20 cellular contexts compared by ENCODE assay signal in genomic region chr22:44311855-44312170, GRCh38. TPM values are rescaled to one million over a fixed set of nuclear protein-coding genes. Genes with fewer than 3 reads are reported as not detected.
DNase-seq lines count a peak whose midpoint lies in the region; ATAC-seq, FAIRE-seq and TF ChIP-seq lines count a peak whose summit lies in the region.
"Had no signal": no experiment of that assay in that cellular context is flagged by ENCODE, and none has a peak within 500 bp of the region (broad histone marks: within the 10 kb centered on the region; RNA-seq: fewer than 3 reads in every experiment).

No MANE protein-coding gene starts in this region.

- DNase-seq in BJ (ENCODE audit: low read depth) (peak; percentile 53), RCC 7860 (ENCODE audit: low spot score) (peak; percentile 63), fibroblast of lung (ENCODE audit: low read depth in 2 of 2) (peak; percentile 15 to 77), osteocyte (ENCODE audit: extremely low spot score, unreplicated experiment) (no peak), BE2C (no peak), NCI-H510A (lab: John Stamatoyannopoulos, UW) (no peak)
- no peak for DNase-seq in activated T-cell treated with anti-CD3 and anti-CD28 coated beads, Interleukin-2, amount 50 U/mL, for 24 hours
- DNase-seq: activated CD8-positive, alpha-beta memory T cell treated with anti-CD3 and anti-CD28 coated beads for 24 hours; activated naive CD4-positive, alpha-beta T cell treated with Interleukin-2 at 50 U/mL for 16 hours; erythroblast; midbrain; NCI-H2081 treated with DMSO at 0.1 percent for 48 hours; SJCRH30 had no signal

- no peak overlapping the region for H3K9ac ChIP-seq in fibroblast of lung (ENCODE audit: insufficient read depth, low read length)
- H3K9ac ChIP-seq: BLaER1 treated with 17β-estradiol and CSF1 and Interleukin-3, amounts not matched to agents 10 nM and 100 nM had no signal

- no peak overlapping the region for H3K27ac ChIP-seq in fibroblast of lung (ENCODE audit: insufficient read depth, low read length)
- H3K27ac ChIP-seq: BLaER1 treated with 17β-estradiol and CSF1 and Interleukin-3, amounts not matched to agents 10 nM and 100 nM; pancreas; SJCRH30 had no signal

- no peak overlapping the region for H3K4me2 ChIP-seq in fibroblast of lung (ENCODE audit: extremely low read depth, insufficient read depth, low read length)
- H3K4me2 ChIP-seq: BLaER1 treated with 17β-estradiol and CSF1 and Interleukin-3, amounts not matched to agents 10 nM and 100 nM had no signal

- POLR2A ChIA-PET in BJ (lab: Charles Lee), result no interaction called here

- H4K20me1 ChIP-seq in fibroblast of lung (ENCODE audit: control insufficient read depth, extremely low read depth, insufficient read depth, low read length), result no peaks in the 10 kb centered on the region

- H3K9me3 Mint-ChIP-seq in osteocyte (ENCODE audit: unreplicated experiment), result no peaks in the 10 kb centered on the region
- no peaks in the 10 kb centered on the region for H3K9me3 Mint-ChIP-seq in activated T-cell treated with anti-CD3 and anti-CD28 coated beads, Interleukin-2, amount 50 U/mL, for 24 hours
- H3K9me3 Mint-ChIP-seq: central memory CD8-positive, alpha-beta T cell had no signal

- no peak for ATAC-seq in GM18511 (IDR thresholded peaks at IDR 0.05; ENCODE audit: unreplicated experiment)
- ATAC-seq: pancreas had no signal

- no peak for TF ChIP-seq CTCF in BJ (IDR thresholded peaks at IDR 0.05; ENCODE audit: insufficient read depth, low read depth, low read length)
- TF ChIP-seq CTCF in fibroblast of lung (conservative IDR thresholded peaks at IDR 0.05 in 1 of 2, IDR thresholded peaks at IDR 0.05 in 1 of 2; ENCODE audit: low read depth in 1 of 2, low read length in 2 of 2), result no peak
- TF ChIP-seq CTCF in osteocyte (IDR thresholded peaks at IDR 0.05), result no peak
- TF ChIP-seq CTCF in BE2C (IDR thresholded peaks at IDR 0.05; ENCODE audit: low read depth, low read length), result no peak

- H3K4me3 ChIP-seq in BJ (ENCODE audit: low read depth, low read length) (no peak overlapping the region), fibroblast of lung (replicated peaks in 1 of 4; ENCODE audit: control extremely low read depth in 1 of 4, insufficient read depth in 1 of 4, low read depth in 3 of 4, low read length in 4 of 4) (no peak overlapping the region), BE2C (ENCODE audit: low read depth, low read length) (no peak overlapping the region)
- H3K4me3 ChIP-seq: BLaER1 treated with 17β-estradiol and CSF1 and Interleukin-3, amounts not matched to agents 10 nM and 100 nM; pancreas; SJCRH30 had no signal

- H3K27me3 Mint-ChIP-seq in osteocyte (ENCODE audit: unreplicated experiment), result no peaks in the 10 kb centered on the region
- no peaks in the 10 kb centered on the region for H3K27me3 Mint-ChIP-seq in activated T-cell treated with anti-CD3 and anti-CD28 coated beads, Interleukin-2, amount 50 U/mL, for 24 hours

- no peaks in the 10 kb centered on the region for H3K79me2 ChIP-seq in fibroblast of lung (ENCODE audit: control insufficient read depth, insufficient read depth, low read length)

- peak overlapping the region; percentile 85 for H3K27ac Mint-ChIP-seq in osteocyte (ENCODE audit: unreplicated experiment)
- no peak overlapping the region for H3K27ac Mint-ChIP-seq in activated T-cell treated with anti-CD3 and anti-CD28 coated beads, Interleukin-2, amount 50 U/mL, for 24 hours

- H3K4me1 ChIP-seq in fibroblast of lung (ENCODE audit: control insufficient read depth, extremely low read depth, insufficient read depth, low read length) (peaks cover 11% of the 10 kb centered on the region), BE2C (peaks cover 3% of the 10 kb centered on the region; the same call in 1 of the 2 replicates)
- H3K4me1 ChIP-seq: pancreas had no signal

- H3K4me1 Mint-ChIP-seq in osteocyte (ENCODE audit: unreplicated experiment), result peaks cover 52% of the 10 kb centered on the region
- peaks cover 10% of the 10 kb centered on the region for H3K4me1 Mint-ChIP-seq in activated T-cell treated with anti-CD3 and anti-CD28 coated beads, Interleukin-2, amount 50 U/mL, for 24 hours (ENCODE audit: low read depth)
- H3K4me1 Mint-ChIP-seq: central memory CD8-positive, alpha-beta T cell had no signal

- H3K4me3 Mint-ChIP-seq in osteocyte (ENCODE audit: unreplicated experiment), result no peak overlapping the region
- no peak overlapping the region for H3K4me3 Mint-ChIP-seq in activated T-cell treated with anti-CD3 and anti-CD28 coated beads, Interleukin-2, amount 50 U/mL, for 24 hours
- H3K4me3 Mint-ChIP-seq: central memory CD8-positive, alpha-beta T cell had no signal

- H3K9me3 ChIP-seq in fibroblast of lung (ENCODE audit: control insufficient read depth, insufficient read depth, low read depth, low read length) (no peaks in the 10 kb centered on the region), BE2C (no peaks in the 10 kb centered on the region)
- H3K9me3 ChIP-seq: BLaER1 treated with 17β-estradiol and CSF1 and Interleukin-3, amounts not matched to agents 10 nM and 100 nM; pancreas; SJCRH30 had no signal

- no peak overlapping the region for H2AFZ ChIP-seq in fibroblast of lung (ENCODE audit: low read length)

- FAIRE-seq in RCC 7860 (lab: Jason Lieb, UNC), result no peak
- FAIRE-seq: G401.6, GM18507, pancreas, TTC549 had no signal

- CTCF ChIA-PET in BJ (lab: Yijun Ruan, JAX), result interaction anchor here (0.9 kb wide), 1 partner anchor 14 kb away, joined by 5 read pairs; no protein-coding TSS in a partner anchor

- no peaks in the 10 kb centered on the region for H3K36me3 Mint-ChIP-seq in osteocyte (ENCODE audit: unreplicated experiment)
- H3K36me3 Mint-ChIP-seq in activated T-cell treated with anti-CD3 and anti-CD28 coated beads, Interleukin-2, amount 50 U/mL, for 24 hours (ENCODE audit: low read depth), result no peaks in the 10 kb centered on the region

- H3K36me3 ChIP-seq in BJ (ENCODE audit: control insufficient read depth, insufficient read depth, low read length) (no peaks in the 10 kb centered on the region), fibroblast of lung (ENCODE audit: control insufficient read depth, insufficient read depth, low read length) (no peaks in the 10 kb centered on the region), BE2C (no peaks in the 10 kb centered on the region)
- H3K36me3 ChIP-seq: BLaER1 treated with 17β-estradiol and CSF1 and Interleukin-3, amounts not matched to agents 10 nM and 100 nM; pancreas; SJCRH30 had no signal

- H3K27me3 ChIP-seq in BJ (ENCODE audit: control insufficient read depth, insufficient read depth, low read length) (no peaks in the 10 kb centered on the region), fibroblast of lung (ENCODE audit: control insufficient read depth, insufficient read depth, low read length) (no peaks in the 10 kb centered on the region), BE2C (no peaks in the 10 kb centered on the region)
- H3K27me3 ChIP-seq: BLaER1 treated with 17β-estradiol and CSF1 and Interleukin-3, amounts not matched to agents 10 nM and 100 nM; pancreas had no signal

RNA-seq across cellular contexts. Expression of gene SHISAL1, which starts 0.9 kb away (rescaled TPM):
- 0.28 and 0.34 TPM in 2 replicates for polyA plus RNA-seq in BJ (2011; rRNA removed)
- polyA minus RNA-seq in BJ (2011; rRNA and poly(A)+ RNA removed), result 0.36 and 0.38 TPM in 2 replicates
- 2.1 and 3.5 TPM in 2 replicates for total RNA-seq in fibroblast of lung
- polyA plus RNA-seq in fibroblast of lung, result 0.73 and 2.0 TPM in 2 replicates
- polyA plus RNA-seq in fibroblast of lung (2012), result 0.54 and 1.7 TPM in 2 replicates
- 0.90 and 3.2 TPM in 2 replicates for polyA minus RNA-seq in fibroblast of lung (ENCODE audit: low replicate concordance)
- total RNA-seq in osteocyte, result 5.0 and 6.1 TPM in 2 replicates
- not detected for polyA plus RNA-seq in BE2C (2012; ENCODE audit: insufficient read depth, insufficient read length, low read depth)
- total RNA-seq: SJCRH30 had no signal

Comparison
In these comparisons a context has a peak if more than half of its experiments do, and no peak if none do; other contexts are left out.
1. DNase-seq: peak in BJ (single experiment), RCC 7860 (single experiment) and fibroblast of lung (2 of 2); none in osteocyte (single experiment), BE2C (single experiment), NCI-H510A (single experiment) and activated T-cell treated with anti-CD3 and anti-CD28 coated beads, Interleukin-2, amount 50 U/mL, for 24 hours (single experiment).